In genomic region chr12:110582286-110583136, GRCh38 we compare ENCODE assay signal across 8 cellular contexts. TPM values are rescaled to one million over a fixed set of nuclear protein-coding genes. Genes with fewer than 3 reads are reported as not detected.
DNase-seq lines count a peak whose midpoint lies in the region; ATAC-seq, FAIRE-seq and TF ChIP-seq lines count a peak whose summit lies in the region.

No MANE protein-coding gene starts in this region.

- peak overlapping the region; percentile 44 for H2BK5ac ChIP-seq in neuronal stem cell (ENCODE audit: low read length)

- peak overlapping the region; percentile 91 for H3K18ac ChIP-seq in neuronal stem cell (ENCODE audit: low read length)

- H2BK120ac ChIP-seq in neuronal stem cell (ENCODE audit: low read depth, low read length), result no peak overlapping the region

- H3K4me2 ChIP-seq in A549 (peak overlapping the region; percentile 82), neuronal stem cell (ENCODE audit: insufficient read depth, low read length, poor library complexity, severe bottlenecking) (peak overlapping the region; percentile 97)

- POLR2A ChIA-PET in A549 (lab: Yijun Ruan, JAX), result no interaction called here

- no peak for FAIRE-seq in A549 (lab: Jason Lieb, UNC)

- CTCF ChIA-PET in A549 (lab: Yijun Ruan, JAX), result interaction anchor here (1.1 to 2.2 kb wide), 2 partner anchors 31 to 114 kb away, joined by 3 to 5 read pairs; partner anchors contain the start of gene FAM216A

- peak; percentile 50 to 67 for ATAC-seq in A549
- ATAC-seq in GM18502 (IDR thresholded peaks at IDR 0.05; ENCODE audit: poor library complexity, unreplicated experiment), result peak; percentile 50
- peak; percentile 44 for ATAC-seq in HG02943 (IDR thresholded peaks at IDR 0.05; ENCODE audit: low read depth, unreplicated experiment)

- no peak for TF ChIP-seq EP300 in A549 (IDR thresholded peaks at IDR 0.05)

- no peak for TF ChIP-seq CTCF in A549 (IDR thresholded peaks at IDR 0.05)
- no peak for TF ChIP-seq CTCF in foreskin fibroblast (IDR thresholded peaks at IDR 0.05; ENCODE audit: low read depth, low read length)

- H2BK12ac ChIP-seq in neuronal stem cell (ENCODE audit: low read length), result no peak overlapping the region

- peak overlapping the region; percentile 87 for H3K9ac ChIP-seq in neuronal stem cell (ENCODE audit: low read depth, low read length, poor library complexity)
- H3K9ac ChIP-seq in stomach smooth muscle (ENCODE audit: low read length in 2 of 2), result peak overlapping the region; percentile 74 to 92

- TF ChIP-seq POLR2A in A549 (IDR thresholded peaks at IDR 0.05; ENCODE audit: low read length), result no peak

- H3K4me1 ChIP-seq in A549 (peaks cover 34% of the 10 kb centered on the region), neuronal stem cell (ENCODE audit: control insufficient read depth in 2 of 2, insufficient read depth in 1 of 2, low read depth in 1 of 2, low read length in 2 of 2) (peaks cover 5 to 9% of the 10 kb centered on the region in 2 donors), stomach smooth muscle (ENCODE audit: control insufficient read depth, insufficient read depth, low read length) (peaks cover 37% of the 10 kb centered on the region)

- peaks cover 3% of the 10 kb centered on the region for H3K79me1 ChIP-seq in neuronal stem cell (ENCODE audit: low read depth, low read length)

- H3K27ac ChIP-seq in A549 (peak overlapping the region; percentile 91 to 96), neuronal stem cell (replicated peaks; ENCODE audit: low read length) (no peak overlapping the region), stomach smooth muscle (ENCODE audit: low read length) (peak overlapping the region; percentile 81)

- H3K23ac ChIP-seq in neuronal stem cell (ENCODE audit: low read depth, low read length, poor library complexity), result peak overlapping the region; percentile 25

- no peak for TF ChIP-seq RAD21 in A549 (conservative IDR thresholded peaks at IDR 0.05 in 1 of 2, IDR thresholded peaks at IDR 0.05 in 1 of 2)

- 2% methylated on average over 46 of the region's 104 CpGs for WGBS in A549 (ENCODE audit: missing lambda C conversion rate)
- no CpG with 5 or more reads among the region's 104 CpGs for WGBS in neuronal stem cell (ENCODE audit: extremely low coverage in 2 of 2, insufficient read length in 2 of 2, insufficient replicate concordance in 1 of 2), 2 donors

- peak overlapping the region; percentile 20 for H2AK5ac ChIP-seq in neuronal stem cell (ENCODE audit: low read depth, low read length)

- peak overlapping the region; percentile 93 for H3K4me3 ChIP-seq in A549
- H3K4me3 ChIP-seq in foreskin fibroblast (ENCODE audit: low read depth in 1 of 2, low read length in 2 of 2), result peak overlapping the region; percentile 91 to 94
- peak overlapping the region; percentile 65 to 96 for H3K4me3 ChIP-seq in neuronal stem cell (ENCODE audit: low read length in 2 of 2)
- peak overlapping the region; percentile 95 to 97 for H3K4me3 ChIP-seq in stomach smooth muscle (ENCODE audit: low read length in 2 of 2)

- no peaks in the 10 kb centered on the region for H3K9me3 ChIP-seq in A549
- no peaks in the 10 kb centered on the region for H3K9me3 ChIP-seq in neuronal stem cell (replicated peaks in 1 of 2; ENCODE audit: control insufficient read depth in 2 of 2, insufficient read depth in 1 of 2, low read depth in 1 of 2, low read length in 2 of 2)
- H3K9me3 ChIP-seq in stomach smooth muscle (ENCODE audit: control insufficient read depth in 2 of 2, low read length in 2 of 2), result no peaks in the 10 kb centered on the region

- H4K91ac ChIP-seq in neuronal stem cell (ENCODE audit: low read depth, low read length, poor library complexity), result no peak overlapping the region

- no peak overlapping the region for H4K8ac ChIP-seq in neuronal stem cell (ENCODE audit: low read depth, low read length)

- H3K36me3 ChIP-seq in neuronal stem cell (replicated peaks in 1 of 2; ENCODE audit: control insufficient read depth in 2 of 2, insufficient read depth in 2 of 2, low read length in 2 of 2) (no peaks in the 10 kb centered on the region), stomach smooth muscle (ENCODE audit: control insufficient read depth in 2 of 2, insufficient read depth in 2 of 2, low read length in 2 of 2) (no peaks in the 10 kb centered on the region)

- no peak overlapping the region for H2BK15ac ChIP-seq in neuronal stem cell (ENCODE audit: low read length)

- peak overlapping the region; percentile 0 for H3K14ac ChIP-seq in neuronal stem cell (ENCODE audit: low read length)

- peak overlapping the region; percentile 84 for H2AFZ ChIP-seq in neuronal stem cell (ENCODE audit: low read length)

- peaks cover 0 to 16% (median 3%) of the 10 kb centered on the region in 3 experiments for H3K27me3 ChIP-seq in neuronal stem cell (ENCODE audit: control insufficient read depth in 3 of 3, insufficient read depth in 3 of 3, low read depth in 1 of 3, low read length in 3 of 3)
- H3K27me3 ChIP-seq in stomach smooth muscle (ENCODE audit: control insufficient read depth in 1 of 2, insufficient read depth in 2 of 2, low read length in 2 of 2), result no peaks in the 10 kb centered on the region

- DNase-seq in A549 (ENCODE audit: low read depth in 1 of 2, low spot score in 1 of 2) (peak in 1 of 2 experiments; percentile 55), OCI-M1 (lab: John Stamatoyannopoulos, UW) (peak; percentile 73), foreskin fibroblast (peak; percentile 35 to 73), neuronal stem cell (ENCODE audit: low spot score) (peak; percentile 45)
- DNase-seq in activated T-helper 9 cell treated with anti-CD3 and anti-CD28 coated beads, Interleukin-2, amount 50 U/mL, for 16 hours (ENCODE audit: low read depth), result peak; percentile 79

- no peak overlapping the region for H3K4ac ChIP-seq in neuronal stem cell (ENCODE audit: low read length)

TF ChIP-seq in A549, 52 proteins besides CTCF, POLR2A, EP300 and RAD21:
- TF ChIP-seq ESRRA (IDR thresholded peaks at IDR 0.05; ENCODE audit: borderline replicate concordance, low read length), result peak; percentile 81
- TF ChIP-seq, protein P1, sequence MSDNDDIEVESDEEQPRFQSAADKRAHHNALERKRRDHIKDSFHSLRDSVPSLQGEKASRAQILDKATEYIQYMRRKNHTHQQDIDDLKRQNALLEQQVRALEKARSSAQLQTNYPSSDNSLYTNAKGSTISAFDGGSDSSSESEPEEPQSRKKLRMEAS (IDR thresholded peaks at IDR 0.05), result peak; percentile 50
- peak; percentile 34; the same call in 1 of the 2 replicates for TF ChIP-seq PHF8 (IDR thresholded peaks at IDR 0.05; ENCODE audit: borderline replicate concordance, low read depth)
- TF ChIP-seq ZFP36 (IDR thresholded peaks at IDR 0.05; ENCODE audit: borderline replicate concordance, partially characterized antibody), result peak; percentile 2
- TF ChIP-seq RARB (CRISPR knock-in tag; IDR thresholded peaks at IDR 0.05), result no peak
- TF ChIP-seq, protein P2, sequence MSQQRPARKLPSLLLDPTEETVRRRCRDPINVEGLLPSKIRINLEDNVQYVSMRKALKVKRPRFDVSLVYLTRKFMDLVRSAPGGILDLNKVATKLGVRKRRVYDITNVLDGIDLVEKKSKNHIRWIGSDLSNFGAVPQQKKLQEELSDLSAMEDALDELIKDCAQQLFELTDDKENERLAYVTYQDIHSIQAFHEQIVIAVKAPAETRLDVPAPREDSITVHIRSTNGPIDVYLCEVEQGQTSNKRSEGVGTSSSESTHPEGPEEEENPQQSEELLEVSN (IDR thresholded peaks at IDR 0.05; ENCODE audit: borderline replicate concordance, low read depth), result 0 out of 2 replicates have a peak, but pooled peaks have one; percentile 24
TF ChIP-seq in A549: peak in this region for 5.

RNA-seq across cellular contexts. Expression of gene PPTC7, which starts 0.6 kb away (rescaled TPM):
- 27.1 and 30.3 TPM in 2 replicates for polyA plus RNA-seq in A549 (2011; rRNA removed)
- 7.9 and 10.0 TPM in 2 replicates for polyA plus RNA-seq in A549 (2012; cell fraction: cytosol; rRNA removed)
- polyA plus RNA-seq in A549 (2012; cell fraction: nucleus; rRNA removed), result 4.8 and 6.7 TPM in 2 replicates
- 13.8 to 15.1 TPM (median 14.7 TPM) in 3 replicates for polyA plus RNA-seq in A549 (2017; fragmentation: RNase III; extraction: RNeasy Plus Mini Kit Qiagen cat#74134 plus additional on column Dnase treatment)
- 32.6 and 34.4 TPM in 2 replicates for polyA minus RNA-seq in A549 (2011; rRNA and poly(A)+ RNA removed)
- polyA plus RNA-seq in neuronal stem cell (2013, experiment 1 of 2), result 10.5 TPM
- polyA plus RNA-seq in neuronal stem cell (2013, experiment 2 of 2), result 10.4 TPM

RNA-seq across cellular contexts. Expression of gene TCTN1, which starts 31.4 kb away (rescaled TPM):
- polyA plus RNA-seq in A549 (2011; rRNA removed) (56.9 and 62.2 TPM in 2 replicates), A549 (2017; fragmentation: RNase III; extraction: RNeasy Plus Mini Kit Qiagen cat#74134 plus additional on column Dnase treatment) (26.3 to 27.8 TPM (median 26.5 TPM) in 3 replicates)
- 26.2 and 35.0 TPM in 2 replicates for polyA plus RNA-seq in A549 (2012; cell fraction: cytosol; rRNA removed)
- polyA plus RNA-seq in A549 (2012; cell fraction: nucleus; rRNA removed), result 74.3 and 74.7 TPM in 2 replicates
- polyA minus RNA-seq in A549 (2011; rRNA and poly(A)+ RNA removed), result 27.0 and 30.7 TPM in 2 replicates
- polyA plus RNA-seq in neuronal stem cell (2013, experiment 1 of 2), result 71.4 TPM
- 67.0 TPM for polyA plus RNA-seq in neuronal stem cell (2013, experiment 2 of 2)
